Comparison of ENCODE assay signal across 8 cellular contexts in genomic region chr20:34956041-34956458, GRCh38. TPM values are rescaled to one million over a fixed set of nuclear protein-coding genes. Genes with fewer than 3 reads are reported as not detected.
DNase-seq lines count a peak whose midpoint lies in the region; ATAC-seq, FAIRE-seq and TF ChIP-seq lines count a peak whose summit lies in the region.

No MANE protein-coding gene starts in this region.

- no peaks in the 10 kb centered on the region for H3K9me3 ChIP-seq in A549
- H3K9me3 ChIP-seq in HUES48 (ENCODE audit: control insufficient read depth, insufficient read depth, low read length) = no peaks in the 10 kb centered on the region
- no peaks in the 10 kb centered on the region for H3K9me3 ChIP-seq in mucosa of stomach (ENCODE audit: control insufficient read depth, low read length)

- H3K27me3 ChIP-seq in HUES48 (ENCODE audit: control insufficient read depth, insufficient read depth, low read length) = no peaks in the 10 kb centered on the region
- H3K27me3 ChIP-seq in mucosa of stomach (ENCODE audit: control insufficient read depth, insufficient read depth, low read length) = no peaks in the 10 kb centered on the region

- WGBS in A549 (ENCODE audit: missing lambda C conversion rate) = 22% methylated on average over 6 of the region's 6 CpGs

- no peak for TF ChIP-seq POLR2A in A549 (IDR thresholded peaks at IDR 0.05; ENCODE audit: low read length)

- H3K36me3 ChIP-seq in HUES48 (ENCODE audit: control insufficient read depth, insufficient read depth, low read length) (peaks cover 3% of the 10 kb centered on the region; the same call in 1 of the 2 replicates), mucosa of stomach (ENCODE audit: control insufficient read depth, insufficient read depth, low read length) (no peaks in the 10 kb centered on the region)

- POLR2A ChIA-PET in A549 (lab: Yijun Ruan, JAX) = interaction anchor here (0.7 to 2.1 kb wide), 5 partner anchors 10 to 440 kb away, joined by 3 to 20 read pairs (median 3); partner anchors contain the start of genes ACSS2 and DYNLRB1

- H3K4me1 ChIP-seq in A549 (peaks cover 11% of the 10 kb centered on the region), HUES48 (ENCODE audit: control insufficient read depth, insufficient read depth, low read length) (peaks cover 25% of the 10 kb centered on the region), mucosa of stomach (ENCODE audit: control insufficient read depth, insufficient read depth, low read length) (peaks cover 17% of the 10 kb centered on the region)

- CTCF ChIA-PET in A549 (lab: Yijun Ruan, JAX) = interaction anchor here (0.6 to 13.1 kb wide), 22 partner anchors 8 to 764 kb away, joined by 3 to 207 read pairs (median 4); partner anchors contain the start of genes ACSS2 and GGT7

- peak overlapping the region; percentile 98 for H3K4me2 ChIP-seq in A549

- H3K27ac ChIP-seq in A549 (peak overlapping the region; percentile 82 to 94), HUES48 (ENCODE audit: low read depth, low read length) (peak overlapping the region; percentile 85)

- no peak for TF ChIP-seq EP300 in A549 (IDR thresholded peaks at IDR 0.05)

- peak overlapping the region; percentile 59 for H3K4me3 ChIP-seq in A549
- peak overlapping the region; percentile 92 for H3K4me3 ChIP-seq in HUES48 (ENCODE audit: low read depth, low read length)
- H3K4me3 ChIP-seq in cardiac fibroblast (replicated peaks in 1 of 2; ENCODE audit: low read depth in 2 of 2, low read length in 2 of 2) = peak overlapping the region; percentile 70 to 76
- peak overlapping the region; percentile 92 for H3K4me3 ChIP-seq in mucosa of stomach (ENCODE audit: low read length)

- TF ChIP-seq CTCF in A549 (IDR thresholded peaks at IDR 0.05) (no peak; the same call in 1 of the 3 replicates), cardiac fibroblast (IDR thresholded peaks at IDR 0.05; ENCODE audit: low read depth, low read length) (no peak)

- FAIRE-seq in A549 (lab: Jason Lieb, UNC) = no peak

- H3K9ac ChIP-seq in HUES48 (ENCODE audit: low read depth, low read length) = no peak overlapping the region
- H3K9ac ChIP-seq in mucosa of stomach (ENCODE audit: low read length) = peak overlapping the region; percentile 91

- no peak for DNase-seq in A549 (ENCODE audit: low read depth in 1 of 2, low spot score in 1 of 2)
- DNase-seq in cardiac fibroblast (ENCODE audit: low read depth in 2 of 2) = no peak
- no peak for DNase-seq in stimulated activated CD4-positive, alpha-beta T cell treated with anti-CD3 and anti-CD28 coated beads, Interleukin-12 subunit alpha, Interleukin-12 subunit beta, amount 100 ng/mL, for 4 hours
- DNase-seq in HT-29 (ENCODE audit: low spot score) = no peak
- no peak for DNase-seq in germinal center (ENCODE audit: low spot score)
- DNase-seq in effector CD8-positive, alpha-beta T cell (lab: John Stamatoyannopoulos, UW) = no peak

- ATAC-seq in A549 = no peak

- TF ChIP-seq RAD21 in A549 (conservative IDR thresholded peaks at IDR 0.05 in 1 of 2, IDR thresholded peaks at IDR 0.05 in 1 of 2) = no peak

TF ChIP-seq in A549, 52 proteins besides CTCF, POLR2A, EP300 and RAD21:
- TF ChIP-seq MYC (IDR thresholded peaks at IDR 0.05; ENCODE audit: borderline replicate concordance, low read length) = no peak
- TF ChIP-seq CHD2 (IDR thresholded peaks at IDR 0.05; ENCODE audit: low read length, partially characterized antibody) = no peak
- TF ChIP-seq RARB (CRISPR knock-in tag; IDR thresholded peaks at IDR 0.05) = no peak
- no peak for TF ChIP-seq MAX (IDR thresholded peaks at IDR 0.05)
- no peak for TF ChIP-seq EHMT2 (IDR thresholded peaks at IDR 0.05; ENCODE audit: low read depth)
- no peak for TF ChIP-seq CBX8 (IDR thresholded peaks at IDR 0.05)

RNA-seq across cellular contexts. Expression of gene MYH7B, which starts 0.4 kb away (rescaled TPM):
- polyA plus RNA-seq in A549 (2011; rRNA removed) (0.03 and 0.04 TPM in 2 replicates), A549 (2017; fragmentation: RNase III; extraction: RNeasy Plus Mini Kit Qiagen cat#74134 plus additional on column Dnase treatment) (0.09 to 0.23 TPM (median 0.12 TPM) in 3 replicates)
- polyA plus RNA-seq in A549 (2012; cell fraction: cytosol; rRNA removed) = 0.13 and 0.26 TPM in 2 replicates
- 0.49 and 0.82 TPM in 2 replicates for polyA plus RNA-seq in A549 (2012; cell fraction: nucleus; rRNA removed)
- 0.19 TPM in 1 of 2 replicates, not detected in the other for polyA minus RNA-seq in A549 (2011; rRNA and poly(A)+ RNA removed)
- total RNA-seq in HT-29 (2014; rRNA removed; shearing (Covaris generic)) = 0.08 and 0.15 TPM in 2 replicates

RNA-seq across cellular contexts. Expression of gene GSS, which starts 0.4 kb away (rescaled TPM):
- polyA plus RNA-seq in A549 (2011; rRNA removed) = 92.4 and 107 TPM in 2 replicates
- polyA plus RNA-seq in A549 (2012; cell fraction: cytosol; rRNA removed) = 82.5 and 89.5 TPM in 2 replicates
- polyA plus RNA-seq in A549 (2012; cell fraction: nucleus; rRNA removed) = 139 and 178 TPM in 2 replicates
- 57.1 to 59.8 TPM (median 58.4 TPM) in 3 replicates for polyA plus RNA-seq in A549 (2017; fragmentation: RNase III; extraction: RNeasy Plus Mini Kit Qiagen cat#74134 plus additional on column Dnase treatment)
- 74.4 and 93.1 TPM in 2 replicates for polyA minus RNA-seq in A549 (2011; rRNA and poly(A)+ RNA removed)
- total RNA-seq in HT-29 (2014; rRNA removed; shearing (Covaris generic)) = 80.8 and 88.6 TPM in 2 replicates
